In the genomic region with DNA sequence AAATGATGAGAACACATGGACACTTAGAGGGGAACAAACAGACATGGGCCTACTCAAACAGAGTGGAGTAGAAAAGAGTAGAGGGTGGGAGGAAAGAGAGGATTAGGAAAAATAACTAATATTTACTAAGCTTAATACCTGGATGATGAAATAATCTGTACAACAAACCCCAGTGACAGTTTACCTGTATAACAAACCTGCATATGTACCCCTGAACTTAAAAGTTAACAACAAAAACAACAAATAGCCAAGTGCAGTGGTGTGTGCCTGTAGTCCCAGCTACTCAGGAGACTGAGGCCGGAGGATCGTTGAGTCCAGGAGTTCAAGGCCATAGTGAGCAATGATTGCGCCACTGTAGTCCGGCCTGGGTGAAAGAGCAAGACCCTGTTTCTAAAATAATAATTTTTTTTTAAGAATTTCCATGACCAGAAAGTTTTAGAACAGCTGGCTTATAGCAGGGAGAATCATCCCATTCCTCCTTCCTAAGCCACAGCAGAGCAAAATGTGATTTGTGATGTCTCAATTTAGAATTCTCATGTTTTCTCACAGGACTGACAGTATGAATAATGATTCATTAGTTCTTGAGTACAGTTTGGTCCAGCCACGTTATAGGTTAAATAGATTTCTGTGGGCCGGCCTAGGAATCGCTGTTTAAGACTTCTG, we compare ENCODE assay signal across 1 cellular context.
TF ChIP-seq lines count a peak whose summit lies in the region.

No MANE protein-coding gene starts in this region.

TF ChIP-seq in HepG2, 621 proteins besides CTCF, POLR2A, EP300 and RAD21 (continued from another document and continues in another):
- TF ChIP-seq, protein P1, sequence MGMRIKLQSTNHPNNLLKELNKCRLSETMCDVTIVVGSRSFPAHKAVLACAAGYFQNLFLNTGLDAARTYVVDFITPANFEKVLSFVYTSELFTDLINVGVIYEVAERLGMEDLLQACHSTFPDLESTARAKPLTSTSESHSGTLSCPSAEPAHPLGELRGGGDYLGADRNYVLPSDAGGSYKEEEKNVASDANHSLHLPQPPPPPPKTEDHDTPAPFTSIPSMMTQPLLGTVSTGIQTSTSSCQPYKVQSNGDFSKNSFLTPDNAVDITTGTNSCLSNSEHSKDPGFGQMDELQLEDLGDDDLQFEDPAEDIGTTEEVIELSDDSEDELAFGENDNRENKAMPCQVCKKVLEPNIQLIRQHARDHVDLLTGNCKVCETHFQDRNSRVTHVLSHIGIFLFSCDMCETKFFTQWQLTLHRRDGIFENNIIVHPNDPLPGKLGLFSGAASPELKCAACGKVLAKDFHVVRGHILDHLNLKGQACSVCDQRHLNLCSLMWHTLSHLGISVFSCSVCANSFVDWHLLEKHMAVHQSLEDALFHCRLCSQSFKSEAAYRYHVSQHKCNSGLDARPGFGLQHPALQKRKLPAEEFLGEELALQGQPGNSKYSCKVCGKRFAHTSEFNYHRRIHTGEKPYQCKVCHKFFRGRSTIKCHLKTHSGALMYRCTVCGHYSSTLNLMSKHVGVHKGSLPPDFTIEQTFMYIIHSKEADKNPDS (CRISPR knock-in tag; IDR thresholded peaks at IDR 0.05) = peak; percentile 73; the same call in 1 of the 2 replicates
- TF ChIP-seq REL (CRISPR knock-in tag; conservative IDR thresholded peaks at IDR 0.05) (no peak), SRSF4 (IDR thresholded peaks at IDR 0.05; ENCODE audit: low read depth, low read length, poor library complexity, severe bottlenecking) (no peak), ZFY (CRISPR knock-in tag; IDR thresholded peaks at IDR 0.05) (peak; percentile 49; the same call in 1 of the 2 replicates), RARA (CRISPR knock-in tag; IDR thresholded peaks at IDR 0.05) (peak; percentile 92), ATM (IDR thresholded peaks at IDR 0.05; ENCODE audit: borderline replicate concordance) (no peak), ZFP1 (CRISPR knock-in tag; IDR thresholded peaks at IDR 0.05) (peak; percentile 65; the same call in 1 of the 2 replicates), ZNF607 (CRISPR knock-in tag; IDR thresholded peaks at IDR 0.05; ENCODE audit: borderline replicate concordance) (no peak), FOXK1 (CRISPR knock-in tag; IDR thresholded peaks at IDR 0.05; ENCODE audit: borderline replicate concordance, low read depth) (peak; percentile 53; the same call in 1 of the 2 replicates), ZNF17 (CRISPR knock-in tag; IDR thresholded peaks at IDR 0.05) (no peak), NFIC (IDR thresholded peaks at IDR 0.05; ENCODE audit: low read length) (peak; percentile 76), ZNF367 (CRISPR knock-in tag; IDR thresholded peaks at IDR 0.05; ENCODE audit: borderline replicate concordance) (no peak), ZNF672 (CRISPR knock-in tag; IDR thresholded peaks at IDR 0.05) (no peak), SIN3B (IDR thresholded peaks at IDR 0.05; ENCODE audit: low read length) (no peak), ZNF160 (CRISPR knock-in tag; IDR thresholded peaks at IDR 0.05) (no peak), ZMAT3 (CRISPR knock-in tag; conservative IDR thresholded peaks at IDR 0.05) (no peak; the same call in 1 of the 2 replicates), HNRNPLL (IDR thresholded peaks at IDR 0.05; ENCODE audit: low read depth, low read length, poor library complexity, severe bottlenecking) (no peak), CENPT (CRISPR knock-in tag; IDR thresholded peaks at IDR 0.05; ENCODE audit: low read depth) (no peak), ZNF124 (CRISPR knock-in tag; IDR thresholded peaks at IDR 0.05) (no peak), ZFP36 (IDR thresholded peaks at IDR 0.05; ENCODE audit: borderline replicate concordance, low read depth, low read length, partially characterized antibody) (no peak), YEATS4 (CRISPR knock-in tag; IDR thresholded peaks at IDR 0.05; ENCODE audit: borderline replicate concordance) (peak; percentile 60; the same call in 1 of the 2 replicates), KLF16 (CRISPR knock-in tag; IDR thresholded peaks at IDR 0.05) (0 out of 4 replicates have a peak, but pooled peaks of 1 of the 2 experiments have one; percentile 52), HOXD1 (CRISPR knock-in tag; IDR thresholded peaks at IDR 0.05) (no peak), ZNF615 (CRISPR knock-in tag; IDR thresholded peaks at IDR 0.05; ENCODE audit: borderline replicate concordance) (no peak)
- TF ChIP-seq, protein P2, sequence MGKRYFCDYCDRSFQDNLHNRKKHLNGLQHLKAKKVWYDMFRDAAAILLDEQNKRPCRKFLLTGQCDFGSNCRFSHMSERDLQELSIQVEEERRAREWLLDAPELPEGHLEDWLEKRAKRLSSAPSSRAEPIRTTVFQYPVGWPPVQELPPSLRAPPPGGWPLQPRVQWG (CRISPR knock-in tag; IDR thresholded peaks at IDR 0.05; ENCODE audit: borderline replicate concordance, low read depth) = no peak
- TF ChIP-seq, protein P3, sequence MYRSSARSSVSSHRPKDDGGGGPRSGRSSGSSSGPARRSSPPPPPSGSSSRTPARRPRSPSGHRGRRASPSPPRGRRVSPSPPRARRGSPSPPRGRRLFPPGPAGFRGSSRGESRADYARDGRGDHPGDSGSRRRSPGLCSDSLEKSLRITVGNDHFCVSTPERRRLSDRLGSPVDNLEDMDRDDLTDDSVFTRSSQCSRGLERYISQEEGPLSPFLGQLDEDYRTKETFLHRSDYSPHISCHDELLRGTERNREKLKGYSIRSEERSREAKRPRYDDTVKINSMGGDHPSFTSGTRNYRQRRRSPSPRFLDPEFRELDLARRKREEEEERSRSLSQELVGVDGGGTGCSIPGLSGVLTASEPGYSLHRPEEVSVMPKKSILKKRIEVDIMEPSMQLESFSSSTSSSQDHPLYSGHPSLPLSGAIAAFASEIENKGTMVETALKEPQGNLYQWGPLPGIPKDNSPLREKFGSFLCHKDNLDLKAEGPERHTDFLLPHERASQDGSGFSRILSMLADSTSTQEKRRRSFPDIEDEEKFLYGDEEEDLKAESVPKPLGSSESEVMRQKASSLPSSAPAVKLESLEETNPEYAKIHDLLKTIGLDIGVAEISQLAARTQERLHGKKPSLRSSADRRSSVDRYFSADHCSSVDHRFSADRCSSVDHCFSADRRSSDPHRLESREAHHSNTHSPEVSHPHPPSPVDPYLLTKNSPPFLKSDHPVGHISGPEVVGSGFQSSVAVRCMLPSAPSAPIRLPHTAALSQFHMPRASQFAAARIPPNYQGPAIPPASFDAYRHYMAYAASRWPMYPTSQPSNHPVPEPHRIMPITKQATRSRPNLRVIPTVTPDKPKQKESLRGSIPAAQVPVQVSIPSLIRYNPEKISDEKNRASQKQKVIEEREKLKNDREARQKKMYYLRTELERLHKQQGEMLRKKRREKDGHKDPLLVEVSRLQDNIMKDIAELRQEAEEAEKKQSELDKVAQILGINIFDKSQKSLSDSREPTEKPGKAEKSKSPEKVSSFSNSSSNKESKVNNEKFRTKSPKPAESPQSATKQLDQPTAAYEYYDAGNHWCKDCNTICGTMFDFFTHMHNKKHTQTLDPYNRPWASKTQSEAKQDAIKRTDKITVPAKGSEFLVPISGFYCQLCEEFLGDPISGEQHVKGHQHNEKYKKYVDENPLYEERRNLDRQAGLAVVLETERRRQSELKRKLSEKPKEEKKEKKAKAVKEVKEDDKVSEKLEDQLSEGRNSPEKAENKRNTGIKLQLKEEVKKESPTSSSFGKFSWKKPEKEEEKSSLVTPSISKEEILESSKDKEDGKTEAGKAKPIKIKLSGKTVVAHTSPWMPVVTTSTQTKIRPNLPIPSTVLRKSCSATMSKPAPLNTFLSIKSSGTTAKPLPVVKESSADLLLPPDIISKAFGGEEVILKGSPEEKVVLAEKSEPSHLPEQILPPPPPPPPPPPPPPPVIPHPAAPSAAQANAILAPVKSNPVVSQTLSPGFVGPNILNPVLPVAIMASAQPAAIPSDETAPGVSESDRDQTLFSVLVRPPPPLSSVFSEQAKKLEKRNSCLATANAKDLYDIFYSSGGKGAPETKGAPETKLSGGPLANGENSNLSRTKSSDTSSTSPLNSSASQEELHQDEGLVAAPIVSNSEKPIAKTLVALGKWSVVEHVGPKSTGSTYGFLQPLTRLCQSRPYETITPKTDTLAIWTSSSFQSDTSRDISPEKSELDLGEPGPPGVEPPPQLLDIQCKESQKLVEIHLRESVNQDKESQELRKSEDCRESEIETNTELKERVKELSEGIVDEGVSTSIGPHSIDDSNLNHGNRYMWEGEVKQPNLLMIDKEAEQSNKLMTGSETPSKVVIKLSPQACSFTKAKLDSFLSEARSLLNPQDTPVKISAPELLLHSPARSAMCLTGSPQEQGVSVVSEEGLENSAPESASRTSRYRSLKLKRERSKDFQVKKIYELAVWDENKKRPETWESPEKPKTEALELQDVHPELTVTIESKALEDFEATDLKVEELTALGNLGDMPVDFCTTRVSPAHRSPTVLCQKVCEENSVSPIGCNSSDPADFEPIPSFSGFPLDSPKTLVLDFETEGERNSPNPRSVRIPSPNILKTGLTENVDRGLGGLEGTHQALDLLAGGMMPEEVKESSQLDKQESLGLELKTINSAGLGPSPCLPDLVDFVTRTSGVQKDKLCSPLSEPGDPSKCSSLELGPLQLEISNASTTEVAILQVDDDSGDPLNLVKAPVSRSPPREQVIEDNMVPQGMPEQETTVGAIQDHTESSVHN (CRISPR knock-in tag; IDR thresholded peaks at IDR 0.05) = no peak
- TF ChIP-seq, protein P4, sequence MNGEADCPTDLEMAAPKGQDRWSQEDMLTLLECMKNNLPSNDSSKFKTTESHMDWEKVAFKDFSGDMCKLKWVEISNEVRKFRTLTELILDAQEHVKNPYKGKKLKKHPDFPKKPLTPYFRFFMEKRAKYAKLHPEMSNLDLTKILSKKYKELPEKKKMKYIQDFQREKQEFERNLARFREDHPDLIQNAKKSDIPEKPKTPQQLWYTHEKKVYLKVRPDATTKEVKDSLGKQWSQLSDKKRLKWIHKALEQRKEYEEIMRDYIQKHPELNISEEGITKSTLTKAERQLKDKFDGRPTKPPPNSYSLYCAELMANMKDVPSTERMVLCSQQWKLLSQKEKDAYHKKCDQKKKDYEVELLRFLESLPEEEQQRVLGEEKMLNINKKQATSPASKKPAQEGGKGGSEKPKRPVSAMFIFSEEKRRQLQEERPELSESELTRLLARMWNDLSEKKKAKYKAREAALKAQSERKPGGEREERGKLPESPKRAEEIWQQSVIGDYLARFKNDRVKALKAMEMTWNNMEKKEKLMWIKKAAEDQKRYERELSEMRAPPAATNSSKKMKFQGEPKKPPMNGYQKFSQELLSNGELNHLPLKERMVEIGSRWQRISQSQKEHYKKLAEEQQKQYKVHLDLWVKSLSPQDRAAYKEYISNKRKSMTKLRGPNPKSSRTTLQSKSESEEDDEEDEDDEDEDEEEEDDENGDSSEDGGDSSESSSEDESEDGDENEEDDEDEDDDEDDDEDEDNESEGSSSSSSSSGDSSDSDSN (CRISPR knock-in tag; IDR thresholded peaks at IDR 0.05) = no peak
- TF ChIP-seq, protein P5, sequence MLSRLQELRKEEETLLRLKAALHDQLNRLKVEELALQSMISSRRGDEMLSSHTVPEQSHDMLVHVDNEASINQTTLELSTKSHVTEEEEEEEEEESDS (CRISPR knock-in tag; IDR thresholded peaks at IDR 0.05; ENCODE audit: borderline replicate concordance) = 0 out of 2 replicates have a peak, but pooled peaks have one; percentile 22
- TF ChIP-seq, protein P6, sequence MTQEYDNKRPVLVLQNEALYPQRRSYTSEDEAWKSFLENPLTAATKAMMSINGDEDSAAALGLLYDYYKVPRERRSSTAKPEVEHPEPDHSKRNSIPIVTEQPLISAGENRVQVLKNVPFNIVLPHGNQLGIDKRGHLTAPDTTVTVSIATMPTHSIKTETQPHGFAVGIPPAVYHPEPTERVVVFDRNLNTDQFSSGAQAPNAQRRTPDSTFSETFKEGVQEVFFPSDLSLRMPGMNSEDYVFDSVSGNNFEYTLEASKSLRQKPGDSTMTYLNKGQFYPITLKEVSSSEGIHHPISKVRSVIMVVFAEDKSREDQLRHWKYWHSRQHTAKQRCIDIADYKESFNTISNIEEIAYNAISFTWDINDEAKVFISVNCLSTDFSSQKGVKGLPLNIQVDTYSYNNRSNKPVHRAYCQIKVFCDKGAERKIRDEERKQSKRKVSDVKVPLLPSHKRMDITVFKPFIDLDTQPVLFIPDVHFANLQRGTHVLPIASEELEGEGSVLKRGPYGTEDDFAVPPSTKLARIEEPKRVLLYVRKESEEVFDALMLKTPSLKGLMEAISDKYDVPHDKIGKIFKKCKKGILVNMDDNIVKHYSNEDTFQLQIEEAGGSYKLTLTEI (CRISPR knock-in tag; conservative IDR thresholded peaks at IDR 0.05) = no peak
- TF ChIP-seq, protein P7, sequence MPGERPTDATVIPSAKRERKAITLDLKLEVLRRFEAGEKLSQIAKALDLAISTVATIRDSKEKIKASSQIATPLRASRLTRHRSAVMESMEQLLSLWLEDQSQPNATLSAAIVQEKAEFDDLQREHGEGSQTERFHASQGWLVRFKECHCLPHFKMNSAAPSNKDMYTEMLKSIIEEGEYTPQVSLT (CRISPR knock-in tag; IDR thresholded peaks at IDR 0.05; ENCODE audit: borderline replicate concordance, low read depth) = no peak
- TF ChIP-seq, protein P8, sequence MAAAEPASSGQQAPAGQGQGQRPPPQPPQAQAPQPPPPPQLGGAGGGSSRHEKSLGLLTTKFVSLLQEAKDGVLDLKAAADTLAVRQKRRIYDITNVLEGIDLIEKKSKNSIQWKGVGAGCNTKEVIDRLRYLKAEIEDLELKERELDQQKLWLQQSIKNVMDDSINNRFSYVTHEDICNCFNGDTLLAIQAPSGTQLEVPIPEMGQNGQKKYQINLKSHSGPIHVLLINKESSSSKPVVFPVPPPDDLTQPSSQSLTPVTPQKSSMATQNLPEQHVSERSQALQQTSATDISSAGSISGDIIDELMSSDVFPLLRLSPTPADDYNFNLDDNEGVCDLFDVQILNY (CRISPR knock-in tag; conservative IDR thresholded peaks at IDR 0.05) = no peak
- TF ChIP-seq, protein P9, sequence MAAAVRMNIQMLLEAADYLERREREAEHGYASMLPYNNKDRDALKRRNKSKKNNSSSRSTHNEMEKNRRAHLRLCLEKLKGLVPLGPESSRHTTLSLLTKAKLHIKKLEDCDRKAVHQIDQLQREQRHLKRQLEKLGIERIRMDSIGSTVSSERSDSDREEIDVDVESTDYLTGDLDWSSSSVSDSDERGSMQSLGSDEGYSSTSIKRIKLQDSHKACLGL (CRISPR knock-in tag; IDR thresholded peaks at IDR 0.05) = no peak
- TF ChIP-seq, protein P10, sequence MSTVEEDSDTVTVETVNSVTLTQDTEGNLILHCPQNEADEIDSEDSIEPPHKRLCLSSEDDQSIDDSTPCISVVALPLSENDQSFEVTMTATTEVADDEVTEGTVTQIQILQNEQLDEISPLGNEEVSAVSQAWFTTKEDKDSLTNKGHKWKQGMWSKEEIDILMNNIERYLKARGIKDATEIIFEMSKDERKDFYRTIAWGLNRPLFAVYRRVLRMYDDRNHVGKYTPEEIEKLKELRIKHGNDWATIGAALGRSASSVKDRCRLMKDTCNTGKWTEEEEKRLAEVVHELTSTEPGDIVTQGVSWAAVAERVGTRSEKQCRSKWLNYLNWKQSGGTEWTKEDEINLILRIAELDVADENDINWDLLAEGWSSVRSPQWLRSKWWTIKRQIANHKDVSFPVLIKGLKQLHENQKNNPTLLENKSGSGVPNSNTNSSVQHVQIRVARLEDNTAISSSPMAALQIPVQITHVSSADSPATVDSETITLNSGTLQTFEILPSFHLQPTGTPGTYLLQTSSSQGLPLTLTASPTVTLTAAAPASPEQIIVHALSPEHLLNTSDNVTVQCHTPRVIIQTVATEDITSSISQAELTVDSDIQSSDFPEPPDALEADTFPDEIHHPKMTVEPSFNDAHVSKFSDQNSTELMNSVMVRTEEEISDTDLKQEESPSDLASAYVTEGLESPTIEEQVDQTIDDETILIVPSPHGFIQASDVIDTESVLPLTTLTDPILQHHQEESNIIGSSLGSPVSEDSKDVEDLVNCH (CRISPR knock-in tag; IDR thresholded peaks at IDR 0.05) = no peak
- TF ChIP-seq, protein P11, sequence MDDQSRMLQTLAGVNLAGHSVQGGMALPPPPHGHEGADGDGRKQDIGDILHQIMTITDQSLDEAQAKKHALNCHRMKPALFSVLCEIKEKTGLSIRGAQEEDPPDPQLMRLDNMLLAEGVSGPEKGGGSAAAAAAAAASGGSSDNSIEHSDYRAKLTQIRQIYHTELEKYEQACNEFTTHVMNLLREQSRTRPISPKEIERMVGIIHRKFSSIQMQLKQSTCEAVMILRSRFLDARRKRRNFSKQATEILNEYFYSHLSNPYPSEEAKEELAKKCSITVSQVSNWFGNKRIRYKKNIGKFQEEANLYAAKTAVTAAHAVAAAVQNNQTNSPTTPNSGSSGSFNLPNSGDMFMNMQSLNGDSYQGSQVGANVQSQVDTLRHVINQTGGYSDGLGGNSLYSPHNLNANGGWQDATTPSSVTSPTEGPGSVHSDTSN (CRISPR knock-in tag; IDR thresholded peaks at IDR 0.05; ENCODE audit: borderline replicate concordance) = no peak
